ENCODE assay signal across 30 cellular contexts in the genomic region with DNA sequence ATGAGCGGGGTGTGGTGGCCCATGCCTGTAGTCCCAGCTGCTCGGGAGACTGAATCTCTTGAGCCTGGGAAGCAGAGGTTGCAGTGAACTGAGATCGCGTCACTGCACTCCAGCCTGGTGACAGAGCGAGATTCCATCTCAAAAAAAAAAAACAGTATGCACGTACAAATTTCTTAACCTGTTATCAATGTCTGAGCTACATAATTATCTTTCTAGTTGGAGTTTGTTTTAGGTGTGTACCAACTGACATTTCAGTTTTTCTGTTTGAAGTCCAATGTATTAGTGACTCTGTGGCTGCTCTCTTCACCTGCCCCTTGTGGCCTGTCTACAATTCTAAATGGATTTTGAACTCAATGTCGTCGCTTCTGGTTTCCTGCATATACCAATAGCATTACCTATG. TPM values are rescaled to one million over a fixed set of nuclear protein-coding genes. Genes with fewer than 3 reads are reported as not detected.
"Had no signal": no experiment of that assay in that cellular context is flagged by ENCODE, and none has a peak within 500 bp of the region (broad histone marks: within the 10 kb centered on the region; RNA-seq: fewer than 3 reads in every experiment).

No MANE protein-coding gene starts in this region.

- ATAC-seq: activated CD4-positive, CD25-positive, alpha-beta regulatory T cell treated with anti-CD3 and anti-CD28 coated beads, Interleukin-2, amount 50 U/mL, for 24 hours; body of pancreas; naive thymus-derived CD8-positive, alpha-beta T cell; right cardiac atrium had no signal

- H3K27ac ChIP-seq: adrenal gland, body of pancreas, colonic mucosa, neural progenitor cell, parathyroid adenoma, upper lobe of left lung, vagina, WERI-Rb-1 had no signal

- DNase-seq: activated CD4-positive, alpha-beta T cell treated with anti-CD3 and anti-CD28 coated beads for 48 hours; activated CD4-positive, alpha-beta T cell treated with anti-CD3 and anti-CD28 coated beads, Interleukin-2, amount 50 U/mL, for 48 hours; activated CD8-positive, alpha-beta memory T cell treated with anti-CD3 and anti-CD28 coated beads for 24 hours; activated effector memory CD4-positive, alpha-beta T cell treated with anti-CD3 and anti-CD28 coated beads, Interleukin-2, amount 50 U/mL, for 16 hours; activated naive CD4-positive, alpha-beta T cell treated with anti-CD3 and anti-CD28 coated beads for 36 hours; activated naive CD8-positive, alpha-beta T cell treated with anti-CD3 and anti-CD28 coated beads for 36 hours; adrenal gland; aorta; body of pancreas; cerebellar nuclear complex; colonic mucosa; effector memory CD4-positive, alpha-beta T cell; head of caudate nucleus; hypothalamus; immature natural killer cell; kidney; naive thymus-derived CD8-positive, alpha-beta T cell; occipital lobe; right cardiac atrium; stimulated activated CD4-positive, alpha-beta T cell treated with anti-CD3 and anti-CD28 coated beads, Interleukin-4, amount 100 ng/mL, for 1 hour; substantia nigra; upper lobe of left lung; WERI-Rb-1 had no signal

- H3K36me3 ChIP-seq: adrenal gland, colonic mucosa, neural progenitor cell, vagina, WERI-Rb-1 had no signal

- FAIRE-seq: kidney, TTC549 had no signal

- H3K27me3 ChIP-seq: adrenal gland, body of pancreas, colonic mucosa, neural progenitor cell, upper lobe of left lung, vagina had no signal

- H3K4me1 ChIP-seq: adrenal gland, body of pancreas, colonic mucosa, neural progenitor cell, parathyroid adenoma, vagina had no signal

- H3K9ac ChIP-seq: neural progenitor cell, parathyroid adenoma had no signal

- H3K9me3 ChIP-seq: adrenal gland, body of pancreas, colonic mucosa, upper lobe of left lung, vagina had no signal

- H3K4me3 ChIP-seq: adrenal gland, body of pancreas, colonic mucosa, neural progenitor cell, upper lobe of left lung, vagina had no signal

RNA-seq across cellular contexts. Expression of a gene that starts 40.3 kb away (rescaled TPM):
- total RNA-seq: activated naive CD4-positive, alpha-beta T cell treated with anti-CD3 and anti-CD28 coated beads for 36 hours; activated naive CD8-positive, alpha-beta T cell treated with anti-CD3 and anti-CD28 coated beads for 36 hours; activated T-helper 1 cell treated with anti-CD3 and anti-CD28 coated beads, Interleukin-12 subunit alpha, Interleukin-12 subunit beta, Interleukin-2, Interleukin-4 antibody, amounts not matched to agents 30 ng/mL and 10 ng/mL and 1 ng/mL, durations not matched to agents 14 hours and 24 hours and 36 hours; T-helper 1 cell treated with Interleukin-12 subunit alpha and Interleukin-12 subunit beta and Interleukin-4 antibody, amounts not matched to agents 30 ng/mL and 1 ng/mL, for 36 hours had no signal
